In the genomic region with DNA sequence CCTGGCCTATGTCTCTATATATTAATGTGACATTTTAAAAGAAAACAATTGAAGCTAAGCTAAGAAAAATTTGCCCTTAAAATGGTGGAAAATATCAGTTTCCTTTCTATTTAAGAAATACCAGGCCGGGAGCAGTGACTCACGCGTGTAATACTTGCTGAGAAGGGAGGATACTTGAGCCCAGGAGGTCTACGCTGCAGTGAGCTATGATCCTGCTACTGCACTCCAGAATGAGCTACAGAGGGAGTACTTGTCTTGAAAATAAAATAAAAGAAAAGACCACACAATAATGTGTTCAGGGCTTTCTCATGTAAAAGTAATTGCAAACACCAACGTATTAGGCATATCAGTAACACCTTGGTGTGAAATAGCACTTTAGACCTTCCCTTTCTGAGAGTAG, we compare ENCODE assay signal across 1 cellular context.
TF ChIP-seq lines count a peak whose summit lies in the region.

No MANE protein-coding gene starts in this region.

TF ChIP-seq in GM23338, 12 proteins besides CTCF, POLR2A, EP300 and RAD21 (continued from another document):
- TF ChIP-seq NANOG (IDR thresholded peaks at IDR 0.05; ENCODE audit: borderline replicate concordance) (no peak), STAT1 (IDR thresholded peaks at IDR 0.05; ENCODE audit: unreplicated experiment) (no peak)
